In the genomic region with DNA sequence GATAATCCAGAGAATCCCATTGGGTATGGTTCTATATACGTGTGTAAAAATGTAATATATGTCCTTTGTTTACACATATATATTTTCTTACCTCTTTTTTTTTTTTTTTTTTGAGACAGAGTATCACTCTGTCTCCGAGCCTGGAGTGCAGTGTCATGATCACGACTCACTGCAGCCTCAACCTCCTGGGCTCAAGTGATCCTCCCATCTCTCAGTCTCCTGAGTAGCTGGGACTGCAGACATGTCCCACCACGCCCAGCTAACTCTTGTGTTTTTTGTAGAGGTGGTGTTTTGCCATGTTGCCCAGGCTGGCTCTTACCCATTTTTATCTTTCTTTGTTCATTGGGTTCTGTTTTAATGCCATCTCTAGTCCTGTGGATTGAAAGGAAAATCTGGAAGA, we compare ENCODE assay signal across 1 cellular context.
TF ChIP-seq lines count a peak whose summit lies in the region.

No MANE protein-coding gene starts in this region.

TF ChIP-seq in SK-N-SH, 30 proteins besides CTCF, POLR2A, EP300 and RAD21 (continued from another document):
- TF ChIP-seq, protein P1, sequence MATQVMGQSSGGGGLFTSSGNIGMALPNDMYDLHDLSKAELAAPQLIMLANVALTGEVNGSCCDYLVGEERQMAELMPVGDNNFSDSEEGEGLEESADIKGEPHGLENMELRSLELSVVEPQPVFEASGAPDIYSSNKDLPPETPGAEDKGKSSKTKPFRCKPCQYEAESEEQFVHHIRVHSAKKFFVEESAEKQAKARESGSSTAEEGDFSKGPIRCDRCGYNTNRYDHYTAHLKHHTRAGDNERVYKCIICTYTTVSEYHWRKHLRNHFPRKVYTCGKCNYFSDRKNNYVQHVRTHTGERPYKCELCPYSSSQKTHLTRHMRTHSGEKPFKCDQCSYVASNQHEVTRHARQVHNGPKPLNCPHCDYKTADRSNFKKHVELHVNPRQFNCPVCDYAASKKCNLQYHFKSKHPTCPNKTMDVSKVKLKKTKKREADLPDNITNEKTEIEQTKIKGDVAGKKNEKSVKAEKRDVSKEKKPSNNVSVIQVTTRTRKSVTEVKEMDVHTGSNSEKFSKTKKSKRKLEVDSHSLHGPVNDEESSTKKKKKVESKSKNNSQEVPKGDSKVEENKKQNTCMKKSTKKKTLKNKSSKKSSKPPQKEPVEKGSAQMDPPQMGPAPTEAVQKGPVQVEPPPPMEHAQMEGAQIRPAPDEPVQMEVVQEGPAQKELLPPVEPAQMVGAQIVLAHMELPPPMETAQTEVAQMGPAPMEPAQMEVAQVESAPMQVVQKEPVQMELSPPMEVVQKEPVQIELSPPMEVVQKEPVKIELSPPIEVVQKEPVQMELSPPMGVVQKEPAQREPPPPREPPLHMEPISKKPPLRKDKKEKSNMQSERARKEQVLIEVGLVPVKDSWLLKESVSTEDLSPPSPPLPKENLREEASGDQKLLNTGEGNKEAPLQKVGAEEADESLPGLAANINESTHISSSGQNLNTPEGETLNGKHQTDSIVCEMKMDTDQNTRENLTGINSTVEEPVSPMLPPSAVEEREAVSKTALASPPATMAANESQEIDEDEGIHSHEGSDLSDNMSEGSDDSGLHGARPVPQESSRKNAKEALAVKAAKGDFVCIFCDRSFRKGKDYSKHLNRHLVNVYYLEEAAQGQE (IDR thresholded peaks at IDR 0.05; ENCODE audit: low read depth, low read length): no peak
- TF ChIP-seq NRF1 (IDR thresholded peaks at IDR 0.05; ENCODE audit: low read depth, low read length): no peak
- TF ChIP-seq ELF1 (IDR thresholded peaks at IDR 0.05): no peak
- no peak for TF ChIP-seq POLR2AphosphoS5 (IDR thresholded peaks at IDR 0.05; ENCODE audit: low read depth, low read length)
- TF ChIP-seq, protein P2, sequence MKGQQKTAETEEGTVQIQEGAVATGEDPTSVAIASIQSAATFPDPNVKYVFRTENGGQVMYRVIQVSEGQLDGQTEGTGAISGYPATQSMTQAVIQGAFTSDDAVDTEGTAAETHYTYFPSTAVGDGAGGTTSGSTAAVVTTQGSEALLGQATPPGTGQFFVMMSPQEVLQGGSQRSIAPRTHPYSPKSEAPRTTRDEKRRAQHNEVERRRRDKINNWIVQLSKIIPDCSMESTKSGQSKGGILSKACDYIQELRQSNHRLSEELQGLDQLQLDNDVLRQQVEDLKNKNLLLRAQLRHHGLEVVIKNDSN (IDR thresholded peaks at IDR 0.05; ENCODE audit: borderline replicate concordance, low read depth): no peak
- TF ChIP-seq, protein P3, sequence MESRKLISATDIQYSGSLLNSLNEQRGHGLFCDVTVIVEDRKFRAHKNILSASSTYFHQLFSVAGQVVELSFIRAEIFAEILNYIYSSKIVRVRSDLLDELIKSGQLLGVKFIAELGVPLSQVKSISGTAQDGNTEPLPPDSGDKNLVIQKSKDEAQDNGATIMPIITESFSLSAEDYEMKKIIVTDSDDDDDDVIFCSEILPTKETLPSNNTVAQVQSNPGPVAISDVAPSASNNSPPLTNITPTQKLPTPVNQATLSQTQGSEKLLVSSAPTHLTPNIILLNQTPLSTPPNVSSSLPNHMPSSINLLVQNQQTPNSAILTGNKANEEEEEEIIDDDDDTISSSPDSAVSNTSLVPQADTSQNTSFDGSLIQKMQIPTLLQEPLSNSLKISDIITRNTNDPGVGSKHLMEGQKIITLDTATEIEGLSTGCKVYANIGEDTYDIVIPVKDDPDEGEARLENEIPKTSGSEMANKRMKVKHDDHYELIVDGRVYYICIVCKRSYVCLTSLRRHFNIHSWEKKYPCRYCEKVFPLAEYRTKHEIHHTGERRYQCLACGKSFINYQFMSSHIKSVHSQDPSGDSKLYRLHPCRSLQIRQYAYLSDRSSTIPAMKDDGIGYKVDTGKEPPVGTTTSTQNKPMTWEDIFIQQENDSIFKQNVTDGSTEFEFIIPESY (IDR thresholded peaks at IDR 0.05; ENCODE audit: borderline replicate concordance, low read depth): no peak
- TF ChIP-seq RXRA (IDR thresholded peaks at IDR 0.05; ENCODE audit: borderline replicate concordance, low read depth): no peak
- no peak for TF ChIP-seq MXI1 (IDR thresholded peaks at IDR 0.05; ENCODE audit: low read depth, low read length)
- no peak for TF ChIP-seq EZH2phosphoT487 (IDR thresholded peaks at IDR 0.05; ENCODE audit: borderline replicate concordance, low read depth)
